13 cellular contexts compared by ENCODE assay signal in genomic region chr6:137911675-137912158, GRCh38. TPM values are rescaled to one million over a fixed set of nuclear protein-coding genes. Genes with fewer than 3 reads are reported as not detected.
A peak's percentile ranks its signal among the peaks of the same experiment; 100 is the strongest.
DNase-seq lines count a peak whose midpoint lies in the region; ATAC-seq lines count a peak whose summit lies in the region.
"Had no signal": no experiment of that assay in that cellular context is flagged by ENCODE, and none has a peak within 500 bp of the region (broad histone marks: within the 10 kb centered on the region; RNA-seq: fewer than 3 reads in every experiment).

No MANE protein-coding gene starts in this region.

- ATAC-seq in GM18517 (IDR thresholded peaks at IDR 0.05; ENCODE audit: unreplicated experiment) (peak; percentile 49), GM21576 (IDR thresholded peaks at IDR 0.05; ENCODE audit: unreplicated experiment) (peak; percentile 47), HG03460 (IDR thresholded peaks at IDR 0.05; ENCODE audit: unreplicated experiment) (peak; percentile 47)
- ATAC-seq in natural killer cell treated with Interleukin-12 subunit alpha and Interleukin-12 subunit beta and Interleukin-15 and Interleukin-18, amount 100 ng/mL, for 72 hours, result no peak
- ATAC-seq: mucosa of descending colon had no signal

- peak overlapping the region; percentile 42 to 88 for H3K27ac Mint-ChIP-seq in natural killer cell treated with Interleukin-12 subunit alpha and Interleukin-12 subunit beta and Interleukin-15 and Interleukin-18, amount 100 ng/mL, for 72 hours
- H3K27ac Mint-ChIP-seq: activated CD4-positive, alpha-beta memory T cell treated with anti-CD3 and anti-CD28 coated beads for 36 hours had no signal

- H3K27me3 Mint-ChIP-seq in natural killer cell treated with Interleukin-12 subunit alpha and Interleukin-12 subunit beta and Interleukin-15 and Interleukin-18, amount 100 ng/mL, for 72 hours, result peaks cover 0 to 6% of the 10 kb centered on the region in 2 donors
- H3K27me3 Mint-ChIP-seq: activated CD4-positive, alpha-beta memory T cell treated with anti-CD3 and anti-CD28 coated beads for 36 hours had no signal

- in situ Hi-C loops in G401 (cut with HindIII; ENCODE audit: low sequenced_read_pairs), result no loop called here

- peaks cover 12% of the 10 kb centered on the region for H3K36me3 Mint-ChIP-seq in natural killer cell treated with Interleukin-12 subunit alpha and Interleukin-12 subunit beta and Interleukin-15 and Interleukin-18, amount 100 ng/mL, for 72 hours

- H3K4me3 Mint-ChIP-seq in natural killer cell treated with Interleukin-12 subunit alpha and Interleukin-12 subunit beta and Interleukin-15 and Interleukin-18, amount 100 ng/mL, for 72 hours, result peak overlapping the region; percentile 23
- H3K4me3 Mint-ChIP-seq: activated CD4-positive, alpha-beta memory T cell treated with anti-CD3 and anti-CD28 coated beads for 36 hours had no signal

- no peak for DNase-seq in natural killer cell treated with Interleukin-12 subunit alpha and Interleukin-12 subunit beta and Interleukin-15 and Interleukin-18, amount 100 ng/mL, for 72 hours (ENCODE audit: low spot score)
- DNase-seq in G401 (ENCODE audit: low spot score), result no peak
- DNase-seq in NCI-H510A (lab: John Stamatoyannopoulos, UW), result no peak
- no peak for DNase-seq in globus pallidus (ENCODE audit: low spot score)
- no peak for DNase-seq in putamen (ENCODE audit: low spot score)
- DNase-seq: activated CD4-positive, alpha-beta memory T cell treated with anti-CD3 and anti-CD28 coated beads for 36 hours; hippocampal formation; mucosa of descending colon; NCI-H510A treated with DMSO at 0.1 percent for 48 hours; spleen had no signal

- peaks cover 4% of the 10 kb centered on the region for H3K9me3 Mint-ChIP-seq in natural killer cell treated with Interleukin-12 subunit alpha and Interleukin-12 subunit beta and Interleukin-15 and Interleukin-18, amount 100 ng/mL, for 72 hours

- peaks cover 40 to 41% of the 10 kb centered on the region in 2 donors for H3K4me1 Mint-ChIP-seq in natural killer cell treated with Interleukin-12 subunit alpha and Interleukin-12 subunit beta and Interleukin-15 and Interleukin-18, amount 100 ng/mL, for 72 hours (ENCODE audit: low read depth in 2 of 2)

RNA-seq across cellular contexts. Expression of gene TNFAIP3, which starts 44.7 kb away (rescaled TPM):
- total RNA-seq in natural killer cell treated with Interleukin-12 subunit alpha and Interleukin-12 subunit beta and Interleukin-15 and Interleukin-18, amount 100 ng/mL, for 72 hours, result 100 to 1,000 TPM; 121 to 244 TPM
- total RNA-seq in G401 (2014; rRNA removed; shearing (Covaris generic)), result 0.75 and 2.2 TPM in 2 replicates

Comparison
In these comparisons a context has a peak if more than half of its experiments do, and no peak if none do; other contexts are left out.
1. ATAC-seq: peak in GM18517 (single experiment), GM21576 (single experiment) and HG03460 (single experiment); none in natural killer cell treated with Interleukin-12 subunit alpha and Interleukin-12 subunit beta and Interleukin-15 and Interleukin-18, amount 100 ng/mL, for 72 hours (0 of 2).
2. RNA of gene TNFAIP3, which starts 44.7 kb away (total RNA-seq): 121 to 244 TPM in natural killer cell treated with Interleukin-12 subunit alpha and Interleukin-12 subunit beta and Interleukin-15 and Interleukin-18, amount 100 ng/mL, for 72 hours; 0.75 to 2.2 TPM in G401; every median in the first group is over 10 times any median in the second.